In the genomic region with DNA sequence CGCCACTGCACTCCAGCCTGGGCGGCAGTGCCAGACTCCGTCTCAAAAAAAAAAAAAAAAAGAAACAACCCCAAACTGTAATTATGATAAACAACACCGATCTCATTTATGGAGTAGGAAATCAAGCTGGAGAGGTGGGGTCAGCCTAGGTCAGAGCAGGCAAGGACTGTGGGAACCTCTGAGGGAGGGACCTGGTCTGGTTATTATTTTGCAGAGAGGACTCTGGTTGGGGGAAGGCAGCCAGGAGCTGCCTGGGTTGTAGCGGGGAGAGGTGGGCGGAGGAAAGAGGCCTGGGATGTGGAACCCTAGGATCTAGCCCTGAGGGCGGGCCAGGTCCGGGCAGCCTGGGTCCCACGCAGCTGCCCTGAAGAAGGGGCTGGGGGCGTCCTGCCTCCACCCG, we compare ENCODE assay signal across 8 cellular contexts. TPM values are rescaled to one million over a fixed set of nuclear protein-coding genes. Genes with fewer than 3 reads are reported as not detected.
DNase-seq lines count a peak whose midpoint lies in the region; ATAC-seq lines count a peak whose summit lies in the region.

No MANE protein-coding gene starts in this region.

- H3K27me3 ChIP-seq in MG63, result no peaks in the 10 kb centered on the region
- peaks cover 29% of the 10 kb centered on the region for H3K27me3 ChIP-seq in iPS-20b (ENCODE audit: insufficient read depth, low read length)

- peaks cover 7% of the 10 kb centered on the region for H3K27me3 Mint-ChIP-seq in activated T-cell treated with anti-CD3 and anti-CD28 coated beads, Interleukin-2, amount 50 U/mL, for 24 hours
- H3K27me3 Mint-ChIP-seq in activated naive CD8-positive, alpha-beta T cell treated with anti-CD3 and anti-CD28 coated beads, Interleukin-2, amount 50 U/mL, for 24 hours, result peaks cover 11% of the 10 kb centered on the region

- no peaks in the 10 kb centered on the region for H3K9me3 Mint-ChIP-seq in activated T-cell treated with anti-CD3 and anti-CD28 coated beads, Interleukin-2, amount 50 U/mL, for 24 hours
- no peaks in the 10 kb centered on the region for H3K9me3 Mint-ChIP-seq in activated naive CD8-positive, alpha-beta T cell treated with anti-CD3 and anti-CD28 coated beads, Interleukin-2, amount 50 U/mL, for 24 hours

- no peaks in the 10 kb centered on the region for H3K36me3 ChIP-seq in MG63
- no peaks in the 10 kb centered on the region for H3K36me3 ChIP-seq in iPS-20b (ENCODE audit: insufficient read depth, low read depth, low read length)

- ATAC-seq in activated naive CD8-positive, alpha-beta T cell treated with anti-CD3 and anti-CD28 coated beads, Interleukin-2, amount 50 U/mL, for 24 hours, result peak; percentile 9
- ATAC-seq in stimulated activated naive CD8-positive, alpha-beta T cell treated with anti-CD3 and anti-CD28 coated beads, Interleukin-15, Interleukin-2, amounts not matched to agents 100 U/mL and 50 U/mL, for 24 hours, result peak; percentile 10
- ATAC-seq in GM18511 (IDR thresholded peaks at IDR 0.05; ENCODE audit: unreplicated experiment), result no peak

- peak overlapping the region; percentile 62 for H3K4me3 Mint-ChIP-seq in activated T-cell treated with anti-CD3 and anti-CD28 coated beads, Interleukin-2, amount 50 U/mL, for 24 hours
- peak overlapping the region; percentile 75 for H3K4me3 Mint-ChIP-seq in activated naive CD8-positive, alpha-beta T cell treated with anti-CD3 and anti-CD28 coated beads, Interleukin-2, amount 50 U/mL, for 24 hours

- no peaks in the 10 kb centered on the region for H3K36me3 Mint-ChIP-seq in activated T-cell treated with anti-CD3 and anti-CD28 coated beads, Interleukin-2, amount 50 U/mL, for 24 hours (ENCODE audit: low read depth)
- H3K36me3 Mint-ChIP-seq in activated naive CD8-positive, alpha-beta T cell treated with anti-CD3 and anti-CD28 coated beads, Interleukin-2, amount 50 U/mL, for 24 hours (ENCODE audit: low read depth), result no peaks in the 10 kb centered on the region

- DNase-seq in activated T-cell treated with anti-CD3 and anti-CD28 coated beads, Interleukin-2, amount 50 U/mL, for 24 hours, result no peak
- no peak for DNase-seq in activated T-cell treated with anti-CD3 and anti-CD28 coated beads, Interleukin-2, amount 50 U/mL, for 1 hour
- DNase-seq in MG63 (peak; percentile 63), hepatic stellate cell (ENCODE audit: low spot score) (no peak)
- DNase-seq in activated naive CD8-positive, alpha-beta T cell treated with anti-CD3 and anti-CD28 coated beads, Interleukin-2, amount 50 U/mL, for 24 hours, result peak; percentile 17
- no peak for DNase-seq in stimulated activated naive CD8-positive, alpha-beta T cell treated with anti-CD3 and anti-CD28 coated beads, Interleukin-15, Interleukin-2, amounts not matched to agents 100 U/mL and 50 U/mL, for 24 hours

- peak overlapping the region; percentile 66 for H3K27ac Mint-ChIP-seq in activated T-cell treated with anti-CD3 and anti-CD28 coated beads, Interleukin-2, amount 50 U/mL, for 24 hours
- peak overlapping the region; percentile 49 for H3K27ac Mint-ChIP-seq in activated naive CD8-positive, alpha-beta T cell treated with anti-CD3 and anti-CD28 coated beads, Interleukin-2, amount 50 U/mL, for 24 hours

- H3K9me3 ChIP-seq in MG63 (no peaks in the 10 kb centered on the region), iPS-20b (ENCODE audit: insufficient read depth, low read depth, low read length) (no peaks in the 10 kb centered on the region)

- H3K9ac ChIP-seq in iPS-20b (ENCODE audit: low read depth, low read length), result no peak overlapping the region

- 0 out of 2 replicates have a peak, but pooled peaks cover 2% of the 10 kb centered on the region for H3K4me1 ChIP-seq in iPS-20b (ENCODE audit: insufficient read depth, low read length)

- peaks cover 2% of the 10 kb centered on the region for H3K4me1 Mint-ChIP-seq in activated T-cell treated with anti-CD3 and anti-CD28 coated beads, Interleukin-2, amount 50 U/mL, for 24 hours (ENCODE audit: low read depth)
- peaks cover 5% of the 10 kb centered on the region for H3K4me1 Mint-ChIP-seq in activated naive CD8-positive, alpha-beta T cell treated with anti-CD3 and anti-CD28 coated beads, Interleukin-2, amount 50 U/mL, for 24 hours

- no peak overlapping the region for H3K27ac ChIP-seq in iPS-20b (ENCODE audit: low read length)

- H3K4me3 ChIP-seq in MG63 (peak overlapping the region; percentile 51), iPS-20b (ENCODE audit: low read length) (peak overlapping the region; percentile 30; the same call in 1 of the 2 replicates)

RNA-seq across cellular contexts. Expression of gene HS3ST6, which starts 10.9 kb away (rescaled TPM):
- not detected in 2 replicates for total RNA-seq in MG63 (2014; rRNA removed; shearing (Covaris generic); ENCODE audit: low replicate concordance)

RNA-seq across cellular contexts. Expression of gene MSRB1, which starts 13.9 kb away (rescaled TPM):
- 99.5 and 116 TPM in 2 replicates for total RNA-seq in MG63 (2014; rRNA removed; shearing (Covaris generic); ENCODE audit: low replicate concordance)

RNA-seq across cellular contexts. Expression of gene RPL3L, which starts 25.4 kb away (rescaled TPM):
- not detected in 2 replicates for total RNA-seq in MG63 (2014; rRNA removed; shearing (Covaris generic); ENCODE audit: low replicate concordance)

RNA-seq across cellular contexts. Expression of gene NDUFB10, which starts 30.2 kb away (rescaled TPM):
- total RNA-seq in MG63 (2014; rRNA removed; shearing (Covaris generic); ENCODE audit: low replicate concordance), result 406 and 819 TPM in 2 replicates

RNA-seq across cellular contexts. Expression of gene RPS2, which starts 35.5 kb away (rescaled TPM):
- total RNA-seq in MG63 (2014; rRNA removed; shearing (Covaris generic); ENCODE audit: low replicate concordance), result 8,634 and 16,603 TPM in 2 replicates

Comparison
In these comparisons a context has a peak if more than half of its experiments do, and no peak if none do; other contexts are left out.
1. DNase-seq: peak in MG63 (single experiment) and activated naive CD8-positive, alpha-beta T cell treated with anti-CD3 and anti-CD28 coated beads, Interleukin-2, amount 50 U/mL, for 24 hours (single experiment); none in activated T-cell treated with anti-CD3 and anti-CD28 coated beads, Interleukin-2, amount 50 U/mL, for 24 hours (single experiment), activated T-cell treated with anti-CD3 and anti-CD28 coated beads, Interleukin-2, amount 50 U/mL, for 1 hour (single experiment), stimulated activated naive CD8-positive, alpha-beta T cell treated with anti-CD3 and anti-CD28 coated beads, Interleukin-15, Interleukin-2, amounts not matched to agents 100 U/mL and 50 U/mL, for 24 hours (single experiment) and hepatic stellate cell (single experiment).